ENCODE assay signal across 22 cellular contexts in the genomic region with DNA sequence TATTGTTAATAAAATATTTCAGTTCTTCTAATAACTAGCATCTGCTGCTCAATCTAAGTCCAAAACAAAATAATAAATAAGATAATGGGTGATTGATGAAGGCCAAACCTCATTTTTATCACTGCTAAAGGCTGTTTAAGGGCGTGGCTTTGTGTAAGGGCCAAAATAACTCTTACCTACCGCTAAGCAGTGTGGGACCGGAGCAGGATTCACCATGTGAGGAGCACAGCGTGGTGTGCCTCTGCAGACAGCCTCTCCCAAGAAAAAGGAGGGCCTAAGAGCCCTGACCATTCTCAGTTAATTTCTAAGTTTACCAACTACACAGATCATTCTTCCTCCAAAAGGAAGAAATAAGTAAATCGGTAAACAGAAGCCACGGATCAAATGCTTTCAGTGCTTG.
DNase-seq lines count a peak whose midpoint lies in the region; ATAC-seq, FAIRE-seq and TF ChIP-seq lines count a peak whose summit lies in the region.
"Had no signal": no experiment of that assay in that cellular context is flagged by ENCODE, and none has a peak within 500 bp of the region (broad histone marks: within the 10 kb centered on the region; RNA-seq: fewer than 3 reads in every experiment).

No MANE protein-coding gene starts in this region.

- intact Hi-C loops in activated naive CD4-positive, alpha-beta T cell treated with anti-CD3 and anti-CD28 coated beads for 36 hours (cut with micrococcal nuclease), result no loop called here

- H3K4me1 Mint-ChIP-seq in WTC11 (no peaks in the 10 kb centered on the region), neural progenitor cell (peaks cover 20% of the 10 kb centered on the region)
- no peaks in the 10 kb centered on the region for H3K4me1 Mint-ChIP-seq in activated naive CD4-positive, alpha-beta T cell treated with anti-CD3 and anti-CD28 coated beads for 36 hours (ENCODE audit: low read depth)
- H3K4me1 Mint-ChIP-seq: IgD-negative memory B cell had no signal

- H3K79me2 ChIP-seq in neural progenitor cell (ENCODE audit: low read depth), result no peaks in the 10 kb centered on the region

- H3K27ac Mint-ChIP-seq in WTC11 (no peak overlapping the region), neural progenitor cell (no peak overlapping the region)
- no peak overlapping the region for H3K27ac Mint-ChIP-seq in activated naive CD4-positive, alpha-beta T cell treated with anti-CD3 and anti-CD28 coated beads for 36 hours
- H3K27ac Mint-ChIP-seq: CD4-positive, alpha-beta T cell; IgD-negative memory B cell had no signal

- H3K36me3 ChIP-seq in neural progenitor cell, result no peaks in the 10 kb centered on the region

- peak overlapping the region; percentile 38 for H2AFZ ChIP-seq in neural progenitor cell (replicated peaks)

- H3K4me3 Mint-ChIP-seq in WTC11 (no peak overlapping the region), neural progenitor cell (no peak overlapping the region)
- H3K4me3 Mint-ChIP-seq in activated naive CD4-positive, alpha-beta T cell treated with anti-CD3 and anti-CD28 coated beads for 36 hours, result no peak overlapping the region
- H3K4me3 Mint-ChIP-seq: CD4-positive, alpha-beta T cell had no signal

- no peak for TF ChIP-seq POLR2A in GM12892 (IDR thresholded peaks at IDR 0.05; ENCODE audit: low read depth, low read length)

- no peaks in the 10 kb centered on the region for H3K9me3 ChIP-seq in neural progenitor cell (ENCODE audit: low read depth)
- H3K9me3 ChIP-seq: A549, Caco-2 had no signal

- H4K20me1 ChIP-seq in neural progenitor cell (ENCODE audit: low read depth), result no peaks in the 10 kb centered on the region

- H3K9me3 Mint-ChIP-seq in WTC11, result no peaks in the 10 kb centered on the region
- H3K9me3 Mint-ChIP-seq in neural progenitor cell, result no peaks in the 10 kb centered on the region
- H3K9me3 Mint-ChIP-seq in activated naive CD4-positive, alpha-beta T cell treated with anti-CD3 and anti-CD28 coated beads for 36 hours, result no peaks in the 10 kb centered on the region
- H3K9me3 Mint-ChIP-seq: CD4-positive, alpha-beta T cell; IgD-negative memory B cell had no signal

- no peak overlapping the region for H3K4me2 ChIP-seq in neural progenitor cell
- H3K4me2 ChIP-seq: A549 had no signal

- H3K27me3 Mint-ChIP-seq in WTC11 (ENCODE audit: low read depth) (no peaks in the 10 kb centered on the region), neural progenitor cell (ENCODE audit: insufficient read depth, low read depth) (no peaks in the 10 kb centered on the region)
- no peaks in the 10 kb centered on the region for H3K27me3 Mint-ChIP-seq in activated naive CD4-positive, alpha-beta T cell treated with anti-CD3 and anti-CD28 coated beads for 36 hours (ENCODE audit: low read depth)
- H3K27me3 Mint-ChIP-seq: CD4-positive, alpha-beta T cell; IgD-negative memory B cell had no signal

- no peaks in the 10 kb centered on the region for H3K27me3 ChIP-seq in neural progenitor cell

- POLR2A ChIA-PET in WTC11 (lab: Charles Lee), result no interaction called here

- ATAC-seq in WTC11 (peak; percentile 82), HG02885 (IDR thresholded peaks at IDR 0.05; ENCODE audit: poor library complexity, unreplicated experiment) (no peak)
- ATAC-seq: A549, HepG2 had no signal

- H3K36me3 Mint-ChIP-seq in WTC11 (no peaks in the 10 kb centered on the region), neural progenitor cell (no peaks in the 10 kb centered on the region)
- H3K36me3 Mint-ChIP-seq in activated naive CD4-positive, alpha-beta T cell treated with anti-CD3 and anti-CD28 coated beads for 36 hours (ENCODE audit: low read depth), result no peaks in the 10 kb centered on the region
- H3K36me3 Mint-ChIP-seq: IgD-negative memory B cell had no signal

- DNase-seq in GM12892 (ENCODE audit: insufficient read length), result no peak
- peak; percentile 1 for DNase-seq in NCI-H69 (lab: John Stamatoyannopoulos, UW)
- no peak for DNase-seq in WTC11 (ENCODE audit: low spot score)
- no peak for DNase-seq in neural progenitor cell (ENCODE audit: low spot score)
- no peak for DNase-seq in activated CD4-positive, alpha-beta T cell treated with anti-CD3 and anti-CD28 coated beads for 4 hours
- no peak for DNase-seq in mesenteric fat pad (ENCODE audit: low spot score)
- no peak for DNase-seq in activated naive CD4-positive, alpha-beta T cell treated with anti-CD3 and anti-CD28 coated beads for 36 hours
- DNase-seq: AML-193; Caco-2; CD4-positive, alpha-beta T cell; HCEC 1CT had no signal

- TF ChIP-seq CTCF in WTC11 (IDR thresholded peaks at IDR 0.05), result no peak
- TF ChIP-seq CTCF in neural progenitor cell (IDR thresholded peaks at IDR 0.05), result no peak

- no peak overlapping the region for H3K27ac ChIP-seq in neural progenitor cell
- H3K27ac ChIP-seq: 22Rv1, A549, C4-2B had no signal

- H3K9ac ChIP-seq in neural progenitor cell, result no peak overlapping the region

- CTCF ChIA-PET in WTC11 (lab: Charles Lee), result no interaction called here
- CTCF ChIA-PET in activated naive CD4-positive, alpha-beta T cell treated with anti-CD3 and anti-CD28 coated beads for 36 hours (lab: Charles Lee), result no interaction called here

- no peaks in the 10 kb centered on the region for H3K4me1 ChIP-seq in neural progenitor cell
- H3K4me1 ChIP-seq: A549, Caco-2 had no signal

- H3K4me3 ChIP-seq in neural progenitor cell, result no peak overlapping the region
- H3K4me3 ChIP-seq: A549 had no signal

- FAIRE-seq in GM12892 (lab: Jason Lieb, UNC), result peak; percentile 86
- FAIRE-seq: A549, D721Med, G401.6, GM12891, GM18507, H54, HepG2 had no signal

- H3F3A ChIP-seq in neural progenitor cell (ENCODE audit: low read depth), result no peaks in the 10 kb centered on the region

TF ChIP-seq in WTC11, 78 proteins besides CTCF, POLR2A, EP300 and RAD21 (continues in another document):
- TF ChIP-seq, protein P1, sequence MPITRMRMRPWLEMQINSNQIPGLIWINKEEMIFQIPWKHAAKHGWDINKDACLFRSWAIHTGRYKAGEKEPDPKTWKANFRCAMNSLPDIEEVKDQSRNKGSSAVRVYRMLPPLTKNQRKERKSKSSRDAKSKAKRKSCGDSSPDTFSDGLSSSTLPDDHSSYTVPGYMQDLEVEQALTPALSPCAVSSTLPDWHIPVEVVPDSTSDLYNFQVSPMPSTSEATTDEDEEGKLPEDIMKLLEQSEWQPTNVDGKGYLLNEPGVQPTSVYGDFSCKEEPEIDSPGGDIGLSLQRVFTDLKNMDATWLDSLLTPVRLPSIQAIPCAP (CRISPR knock-in tag; IDR thresholded peaks at IDR 0.05), result no peak
- TF ChIP-seq, protein P2, sequence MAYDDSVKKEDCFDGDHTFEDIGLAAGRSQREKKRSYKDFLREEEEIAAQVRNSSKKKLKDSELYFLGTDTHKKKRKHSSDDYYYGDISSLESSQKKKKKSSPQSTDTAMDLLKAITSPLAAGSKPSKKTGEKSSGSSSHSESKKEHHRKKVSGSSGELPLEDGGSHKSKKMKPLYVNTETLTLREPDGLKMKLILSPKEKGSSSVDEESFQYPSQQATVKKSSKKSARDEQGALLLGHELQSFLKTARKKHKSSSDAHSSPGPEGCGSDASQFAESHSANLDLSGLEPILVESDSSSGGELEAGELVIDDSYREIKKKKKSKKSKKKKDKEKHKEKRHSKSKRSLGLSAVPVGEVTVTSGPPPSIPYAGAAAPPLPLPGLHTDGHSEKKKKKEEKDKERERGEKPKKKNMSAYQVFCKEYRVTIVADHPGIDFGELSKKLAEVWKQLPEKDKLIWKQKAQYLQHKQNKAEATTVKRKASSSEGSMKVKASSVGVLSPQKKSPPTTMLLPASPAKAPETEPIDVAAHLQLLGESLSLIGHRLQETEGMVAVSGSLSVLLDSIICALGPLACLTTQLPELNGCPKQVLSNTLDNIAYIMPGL (CRISPR knock-in tag; IDR thresholded peaks at IDR 0.05), result no peak
- TF ChIP-seq, protein P3, sequence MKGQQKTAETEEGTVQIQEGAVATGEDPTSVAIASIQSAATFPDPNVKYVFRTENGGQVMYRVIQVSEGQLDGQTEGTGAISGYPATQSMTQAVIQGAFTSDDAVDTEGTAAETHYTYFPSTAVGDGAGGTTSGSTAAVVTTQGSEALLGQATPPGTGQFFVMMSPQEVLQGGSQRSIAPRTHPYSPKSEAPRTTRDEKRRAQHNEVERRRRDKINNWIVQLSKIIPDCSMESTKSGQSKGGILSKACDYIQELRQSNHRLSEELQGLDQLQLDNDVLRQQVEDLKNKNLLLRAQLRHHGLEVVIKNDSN (CRISPR knock-in tag; IDR thresholded peaks at IDR 0.05), result no peak
- TF ChIP-seq, protein P4, sequence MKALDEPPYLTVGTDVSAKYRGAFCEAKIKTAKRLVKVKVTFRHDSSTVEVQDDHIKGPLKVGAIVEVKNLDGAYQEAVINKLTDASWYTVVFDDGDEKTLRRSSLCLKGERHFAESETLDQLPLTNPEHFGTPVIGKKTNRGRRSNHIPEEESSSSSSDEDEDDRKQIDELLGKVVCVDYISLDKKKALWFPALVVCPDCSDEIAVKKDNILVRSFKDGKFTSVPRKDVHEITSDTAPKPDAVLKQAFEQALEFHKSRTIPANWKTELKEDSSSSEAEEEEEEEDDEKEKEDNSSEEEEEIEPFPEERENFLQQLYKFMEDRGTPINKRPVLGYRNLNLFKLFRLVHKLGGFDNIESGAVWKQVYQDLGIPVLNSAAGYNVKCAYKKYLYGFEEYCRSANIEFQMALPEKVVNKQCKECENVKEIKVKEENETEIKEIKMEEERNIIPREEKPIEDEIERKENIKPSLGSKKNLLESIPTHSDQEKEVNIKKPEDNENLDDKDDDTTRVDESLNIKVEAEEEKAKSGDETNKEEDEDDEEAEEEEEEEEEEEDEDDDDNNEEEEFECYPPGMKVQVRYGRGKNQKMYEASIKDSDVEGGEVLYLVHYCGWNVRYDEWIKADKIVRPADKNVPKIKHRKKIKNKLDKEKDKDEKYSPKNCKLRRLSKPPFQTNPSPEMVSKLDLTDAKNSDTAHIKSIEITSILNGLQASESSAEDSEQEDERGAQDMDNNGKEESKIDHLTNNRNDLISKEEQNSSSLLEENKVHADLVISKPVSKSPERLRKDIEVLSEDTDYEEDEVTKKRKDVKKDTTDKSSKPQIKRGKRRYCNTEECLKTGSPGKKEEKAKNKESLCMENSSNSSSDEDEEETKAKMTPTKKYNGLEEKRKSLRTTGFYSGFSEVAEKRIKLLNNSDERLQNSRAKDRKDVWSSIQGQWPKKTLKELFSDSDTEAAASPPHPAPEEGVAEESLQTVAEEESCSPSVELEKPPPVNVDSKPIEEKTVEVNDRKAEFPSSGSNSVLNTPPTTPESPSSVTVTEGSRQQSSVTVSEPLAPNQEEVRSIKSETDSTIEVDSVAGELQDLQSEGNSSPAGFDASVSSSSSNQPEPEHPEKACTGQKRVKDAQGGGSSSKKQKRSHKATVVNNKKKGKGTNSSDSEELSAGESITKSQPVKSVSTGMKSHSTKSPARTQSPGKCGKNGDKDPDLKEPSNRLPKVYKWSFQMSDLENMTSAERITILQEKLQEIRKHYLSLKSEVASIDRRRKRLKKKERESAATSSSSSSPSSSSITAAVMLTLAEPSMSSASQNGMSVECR (CRISPR knock-in tag; IDR thresholded peaks at IDR 0.05; ENCODE audit: borderline replicate concordance), result no peak
- TF ChIP-seq, protein P5, sequence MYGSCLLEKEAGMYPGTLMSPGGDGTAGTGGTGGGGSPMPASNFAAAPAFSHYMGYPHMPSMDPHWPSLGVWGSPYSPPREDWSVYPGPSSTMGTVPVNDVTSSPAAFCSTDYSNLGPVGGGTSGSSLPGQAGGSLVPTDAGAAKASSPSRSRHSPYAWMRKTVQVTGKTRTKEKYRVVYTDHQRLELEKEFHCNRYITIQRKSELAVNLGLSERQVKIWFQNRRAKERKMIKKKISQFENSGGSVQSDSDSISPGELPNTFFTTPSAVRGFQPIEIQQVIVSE (CRISPR knock-in tag; IDR thresholded peaks at IDR 0.05; ENCODE audit: borderline replicate concordance), result no peak
